15 cellular contexts compared by ENCODE assay signal in genomic region chr12:6097384-6097783, GRCh38. TPM values are rescaled to one million over a fixed set of nuclear protein-coding genes. Genes with fewer than 3 reads are reported as not detected.
DNase-seq lines count a peak whose midpoint lies in the region; FAIRE-seq and TF ChIP-seq lines count a peak whose summit lies in the region.
"Had no signal": no experiment of that assay in that cellular context is flagged by ENCODE, and none has a peak within 500 bp of the region (broad histone marks: within the 10 kb centered on the region; RNA-seq: fewer than 3 reads in every experiment).

No MANE protein-coding gene starts in this region.

- DNase-seq in EH (ENCODE audit: low read depth) (peak; percentile 54), NCI-H226 (peak; percentile 64), bronchial epithelial cell (ENCODE audit: low read depth) (peak; percentile 94), mesenteric fat pad (ENCODE audit: low spot score) (peak; percentile 24), NCI-H1105 (lab: John Stamatoyannopoulos, UW) (no peak), NCI-H748 treated with DMSO at 0.1 percent for 48 hours (lab: John Stamatoyannopoulos, UW) (no peak), GM10266 (ENCODE audit: extremely low spot score) (no peak), DMS53 (lab: John Stamatoyannopoulos, UW) (no peak)
- DNase-seq: activated gamma-delta T cell, body of pancreas, MM.1S, natural killer cell, stomach, uterus had no signal

- peak; percentile 43 for FAIRE-seq in bronchial epithelial cell (lab: Jason Lieb, UNC)

- no peaks in the 10 kb centered on the region for H3K27me3 ChIP-seq in bronchial epithelial cell (ENCODE audit: control insufficient read depth, insufficient read depth, low read length)
- H3K27me3 ChIP-seq: body of pancreas, uterus had no signal

- TF ChIP-seq CTCF in bronchial epithelial cell (IDR thresholded peaks at IDR 0.05; ENCODE audit: insufficient read depth, low read length, severe bottlenecking) (no peak), GM10266 (IDR thresholded peaks at IDR 0.05; ENCODE audit: control insufficient read depth, insufficient read depth, low read depth, missing control alignments) (no peak)

- no peaks in the 10 kb centered on the region for H3K36me3 ChIP-seq in bronchial epithelial cell (ENCODE audit: control insufficient read depth, insufficient read depth, low read length)
- H3K36me3 ChIP-seq: stomach, uterus had no signal

- no peak overlapping the region for H3K4me3 ChIP-seq in bronchial epithelial cell (ENCODE audit: low read depth, low read length)
- H3K4me3 ChIP-seq: body of pancreas, stomach, uterus had no signal

RNA-seq across cellular contexts. Expression of gene VWF, which starts 27.1 kb away (rescaled TPM):
- total RNA-seq in bronchial epithelial cell (0.26 and 0.51 TPM in 2 replicates), mesenteric fat pad (733 TPM)
- total RNA-seq: B cell had no signal

Comparison
In these comparisons a context has a peak if more than half of its experiments do, and no peak if none do; other contexts are left out.
1. DNase-seq: peak in EH (single experiment), NCI-H226 (single experiment), bronchial epithelial cell (single experiment) and mesenteric fat pad (single experiment); none in NCI-H1105 (single experiment), NCI-H748 treated with DMSO at 0.1 percent for 48 hours (single experiment), GM10266 (single experiment) and DMS53 (single experiment).
2. RNA of gene VWF, which starts 27.1 kb away (total RNA-seq): 733 TPM in mesenteric fat pad (single experiment); 0.26 to 0.51 TPM in bronchial epithelial cell; every median in the first group is over 100 times any median in the second.